11 cellular contexts compared by ENCODE assay signal in the genomic region with DNA sequence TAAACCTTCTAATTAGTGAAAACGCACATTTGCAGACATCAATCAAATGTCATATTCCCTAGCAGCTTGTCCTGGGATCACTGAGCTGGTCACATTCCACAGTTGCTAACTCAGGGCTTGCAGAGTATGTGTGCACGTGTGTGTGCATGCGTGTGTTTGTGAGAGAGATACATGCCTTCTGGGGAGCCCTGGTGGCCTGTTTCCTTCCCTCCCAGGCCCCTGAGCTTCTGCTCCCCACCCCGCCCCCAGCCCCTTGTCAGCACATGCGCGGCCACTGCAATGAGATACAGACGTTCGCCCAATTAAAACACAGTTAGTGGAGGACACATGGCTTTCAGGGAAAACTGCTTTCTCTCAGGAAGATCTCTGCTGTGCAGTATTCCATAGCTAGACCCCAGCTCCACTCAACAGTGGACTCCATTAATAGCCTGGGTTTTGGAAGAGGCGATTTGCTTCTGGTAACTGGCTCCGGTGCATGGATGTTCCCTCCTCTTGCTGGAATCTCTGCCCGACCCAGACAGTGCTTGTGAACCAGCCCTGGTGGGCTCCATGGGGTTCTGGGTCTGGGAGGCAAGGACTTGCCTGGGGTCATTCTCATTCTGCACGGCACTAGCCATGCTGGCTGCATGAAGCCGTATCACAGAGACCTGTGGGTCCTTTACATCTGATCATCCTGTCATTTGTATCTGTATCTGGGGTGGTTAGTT. TPM values are rescaled to one million over a fixed set of nuclear protein-coding genes. Genes with fewer than 3 reads are reported as not detected.
A peak's percentile ranks its signal among the peaks of the same experiment; 100 is the strongest.
DNase-seq lines count a peak whose midpoint lies in the region; ATAC-seq and TF ChIP-seq lines count a peak whose summit lies in the region.
"Had no signal": no experiment of that assay in that cellular context is flagged by ENCODE, and none has a peak within 500 bp of the region (broad histone marks: within the 10 kb centered on the region; RNA-seq: fewer than 3 reads in every experiment).

No MANE protein-coding gene starts in this region.

- WGBS in esophagus muscularis mucosa = 55% methylated on average over 13 of the region's 13 CpGs
- 46 to 56% methylated on average over 13 of the region's 13 CpGs for WGBS in aorta, 2 donors

- no peaks in the 10 kb centered on the region for H3K9me3 ChIP-seq in A673 (ENCODE audit: low read depth, low read length, poor library complexity, severe bottlenecking)
- no peaks in the 10 kb centered on the region for H3K9me3 ChIP-seq in Loucy (ENCODE audit: insufficient read depth, low read depth, low read length)
- H3K9me3 ChIP-seq in esophagus muscularis mucosa = no peaks in the 10 kb centered on the region
- H3K9me3 ChIP-seq in aorta (ENCODE audit: control insufficient read depth, low read length) = no peaks in the 10 kb centered on the region

- H3K27ac ChIP-seq in A673 (ENCODE audit: low read depth, low read length, poor library complexity, severe bottlenecking) = peak overlapping the region; percentile 15
- H3K27ac ChIP-seq in esophagus muscularis mucosa (replicated peaks in 1 of 4) = peak overlapping the region in 3 of 4 donors; percentile 54 to 74 (median 67)
- no peak overlapping the region for H3K27ac ChIP-seq in aorta (ENCODE audit: low read depth in 1 of 2, low read length in 2 of 2)

- CTCF ChIA-PET in A673 (lab: Charles Lee) = interaction anchor here (0.6 kb wide), 1 partner anchor 78 kb away, joined by 4 read pairs; no protein-coding TSS in a partner anchor

- no peaks in the 10 kb centered on the region for H4K20me1 ChIP-seq in Loucy (ENCODE audit: insufficient read depth, low read length, poor library complexity, severe bottlenecking)

- peaks cover 38 to 67% (median 58%) of the 10 kb centered on the region in 4 donors for H3K4me1 Mint-ChIP-seq in naive thymus-derived CD8-positive, alpha-beta T cell
- H3K4me1 Mint-ChIP-seq in CD14-positive monocyte = peaks cover 31% of the 10 kb centered on the region

- DNase-seq in A673 (ENCODE audit: low spot score) (no peak), esophagus muscularis mucosa (ENCODE audit: extremely low spot score) (no peak), NCI-H345 (lab: John Stamatoyannopoulos, UW) (no peak), CD14-positive monocyte (ENCODE audit: low spot score) (no peak), aorta (no peak)
- DNase-seq in naive thymus-derived CD8-positive, alpha-beta T cell = no peak
- DNase-seq: AML-193, NCI-H1092 treated with DMSO at 0.1 percent for 48 hours, SW 1271 had no signal

- peaks cover 35% of the 10 kb centered on the region for H3K4me1 ChIP-seq in A673 (ENCODE audit: insufficient read depth, low read length, poor library complexity, severe bottlenecking)
- peaks cover 75% of the 10 kb centered on the region for H3K4me1 ChIP-seq in Loucy (ENCODE audit: insufficient read depth, low read length, poor library complexity, severe bottlenecking)
- peaks cover 80 to 94% (median 85%) of the 10 kb centered on the region in 4 donors for H3K4me1 ChIP-seq in esophagus muscularis mucosa
- H3K4me1 ChIP-seq in aorta (ENCODE audit: control insufficient read depth in 1 of 2, insufficient read depth in 2 of 2, low read length in 2 of 2) = peaks cover 6% of the 10 kb centered on the region in 2 donors

- TF ChIP-seq EP300 in esophagus muscularis mucosa (IDR thresholded peaks at IDR 0.05) = no peak

- H3K36me3 Mint-ChIP-seq in naive thymus-derived CD8-positive, alpha-beta T cell = no peaks in the 10 kb centered on the region
- no peaks in the 10 kb centered on the region for H3K36me3 Mint-ChIP-seq in CD14-positive monocyte

- no peak for ATAC-seq in naive thymus-derived CD8-positive, alpha-beta T cell
- ATAC-seq in HG03175 (IDR thresholded peaks at IDR 0.05; ENCODE audit: unreplicated experiment) = no peak
- no peak for ATAC-seq in aorta (ENCODE audit: low FRiP score)

- H3K4me2 ChIP-seq in Loucy (ENCODE audit: low read depth, low read length, poor library complexity, severe bottlenecking) = peak overlapping the region; percentile 93

- H3K9me2 ChIP-seq in Loucy (replicated peaks; ENCODE audit: low read depth, low read length) = no peaks in the 10 kb centered on the region

- H3K27me3 Mint-ChIP-seq in naive thymus-derived CD8-positive, alpha-beta T cell = no peaks in the 10 kb centered on the region
- H3K27me3 Mint-ChIP-seq in CD14-positive monocyte (ENCODE audit: low read depth in 3 of 3) = peaks cover 3 to 17% (median 14%) of the 10 kb centered on the region in 3 donors

- TF ChIP-seq CTCF in A673 (conservative IDR thresholded peaks at IDR 0.05; ENCODE audit: low read depth, low read length) (no peak), Loucy (conservative IDR thresholded peaks at IDR 0.05; ENCODE audit: low read length) (no peak), esophagus muscularis mucosa (IDR thresholded peaks at IDR 0.05) (no peak), CD14-positive monocyte (IDR thresholded peaks at IDR 0.05) (no peak)

- no peak for TF ChIP-seq POLR2A in esophagus muscularis mucosa (IDR thresholded peaks at IDR 0.05; ENCODE audit: low read depth)

- peaks cover 95% of the 10 kb centered on the region for H3K79me2 ChIP-seq in Loucy (ENCODE audit: insufficient read depth, low read length)

- intact Hi-C loops in A673 (cut with micrococcal nuclease; ENCODE audit: unreplicated experiment) (no loop called here), esophagus muscularis mucosa (cut with DNase I) (no loop called here), CD14-positive monocyte (cut with micrococcal nuclease) (no loop called here), aorta (cut with DNase I) (no loop called here)

- peak overlapping the region in 4 of 10 donors; percentile 15 to 89 (median 36) for H3K27ac Mint-ChIP-seq in naive thymus-derived CD8-positive, alpha-beta T cell
- no peak overlapping the region for H3K27ac Mint-ChIP-seq in CD14-positive monocyte

- peaks cover 7% of the 10 kb centered on the region for H3F3A ChIP-seq in Loucy (ENCODE audit: low read depth)

- no peak overlapping the region for H2AFZ ChIP-seq in Loucy (ENCODE audit: low read length)

- no peaks in the 10 kb centered on the region for H3K9me3 Mint-ChIP-seq in naive thymus-derived CD8-positive, alpha-beta T cell
- peaks cover 0 to 3% (median 0%) of the 10 kb centered on the region in 7 donors for H3K9me3 Mint-ChIP-seq in CD14-positive monocyte

- POLR2A ChIA-PET in A673 (lab: Charles Lee; ENCODE audit: low non-redundant PET) = no interaction called here
- POLR2A ChIA-PET in naive thymus-derived CD8-positive, alpha-beta T cell (lab: Charles Lee) = interaction anchor here (0.7 kb wide), 1 partner anchor 181 kb away, joined by 3 read pairs; no protein-coding TSS in a partner anchor

- peak overlapping the region in 9 of 10 donors; percentile 4 to 87 (median 69) for H3K4me3 Mint-ChIP-seq in naive thymus-derived CD8-positive, alpha-beta T cell
- no peak overlapping the region for H3K4me3 Mint-ChIP-seq in CD14-positive monocyte

- H3K9ac ChIP-seq in Loucy (ENCODE audit: low read depth, low read length, poor library complexity, severe bottlenecking) = peak overlapping the region; percentile 83

- BruUV-seq in A673 (replicated peaks; lab: Mats Ljungman, UMichigan) = no TSS peak

- H3K4me3 ChIP-seq in A673 (ENCODE audit: low read depth, low read length, poor library complexity, severe bottlenecking) (no peak overlapping the region), Loucy (ENCODE audit: low read length, poor library complexity, severe bottlenecking) (peak overlapping the region; percentile 65), esophagus muscularis mucosa (peak overlapping the region in 1 of 4 donors; percentile 2), aorta (ENCODE audit: low read length in 2 of 2) (no peak overlapping the region)

- no peaks in the 10 kb centered on the region for H3K36me3 ChIP-seq in A673 (ENCODE audit: insufficient read depth, low read length, poor library complexity, severe bottlenecking)
- no peaks in the 10 kb centered on the region for H3K36me3 ChIP-seq in Loucy (ENCODE audit: insufficient read depth, low read length)
- no peaks in the 10 kb centered on the region for H3K36me3 ChIP-seq in esophagus muscularis mucosa
- no peaks in the 10 kb centered on the region for H3K36me3 ChIP-seq in aorta (ENCODE audit: control insufficient read depth in 1 of 2, insufficient read depth in 2 of 2, low read length in 1 of 2)

- H3K27me3 ChIP-seq in A673 (replicated peaks; ENCODE audit: insufficient read depth, low read depth, low read length, poor library complexity) (no peaks in the 10 kb centered on the region), Loucy (ENCODE audit: insufficient read depth, low read length, poor library complexity, severe bottlenecking) (no peaks in the 10 kb centered on the region), esophagus muscularis mucosa (no peaks in the 10 kb centered on the region), aorta (ENCODE audit: control insufficient read depth in 1 of 2, insufficient read depth in 2 of 2, low read length in 1 of 2) (no peaks in the 10 kb centered on the region)

RNA-seq across cellular contexts. Expression of gene LRP5, which starts 17.8 kb away (rescaled TPM):
- 67.0 and 76.3 TPM in 2 replicates for total RNA-seq in A673 (2021)
- 10 to 100 TPM; 34.0 to 78.4 (median 56.2) TPM for total RNA-seq in esophagus muscularis mucosa
- total RNA-seq in naive thymus-derived CD8-positive, alpha-beta T cell = 1 to 10 TPM; 3.0 to 3.6 TPM
- polyA plus RNA-seq in naive thymus-derived CD8-positive, alpha-beta T cell = 1 to 10 TPM in 2 of 3 donors, under 1 TPM in 1; 0.19 to 1.4 (median 1.4) TPM
- polyA plus RNA-seq in CD14-positive monocyte = under 1 TPM in 1 of 2 donors, not detected in 1; 0.23 TPM
- 100 to 1,000 TPM in 1 of 2 donors, 10 to 100 TPM in 1; 85.9 to 103 TPM for total RNA-seq in aorta
- 10 to 100 TPM; 23.9 to 53.2 TPM for polyA plus RNA-seq in aorta

RNA-seq across cellular contexts. Expression of gene C11orf24, which starts 58.4 kb away (rescaled TPM):
- 48.1 and 52.3 TPM in 2 replicates for total RNA-seq in A673 (2021)
- total RNA-seq in esophagus muscularis mucosa = 10 to 100 TPM; 27.0 to 41.5 (median 31.5) TPM
- 10 to 100 TPM; 17.9 to 19.4 TPM for total RNA-seq in naive thymus-derived CD8-positive, alpha-beta T cell
- 10 to 100 TPM in 1 of 3 donors, 1 to 10 TPM in 2; 6.1 to 10.4 (median 6.6) TPM for polyA plus RNA-seq in naive thymus-derived CD8-positive, alpha-beta T cell
- polyA plus RNA-seq in CD14-positive monocyte = 10 to 100 TPM in 1 of 2 donors, 1 to 10 TPM in 1; 9.5 to 12.6 TPM
- 10 to 100 TPM; 48.9 to 65.5 TPM for total RNA-seq in aorta
- 10 to 100 TPM; 37.7 to 39.1 TPM for polyA plus RNA-seq in aorta

Comparison
In these comparisons a context has a peak if more than half of its experiments do, and no peak if none do; other contexts are left out.
1. H3K27ac ChIP-seq: peak in A673 (single experiment) and esophagus muscularis mucosa (3 of 4); none in aorta (0 of 2).
2. H3K4me3 Mint-ChIP-seq: peak in naive thymus-derived CD8-positive, alpha-beta T cell (9 of 10); none in CD14-positive monocyte (0 of 2).
3. RNA of gene LRP5, which starts 17.8 kb away (total RNA-seq): 85.9 to 103 TPM in aorta, 67.0 to 76.3 TPM in A673 and 34.0 to 78.4 TPM in esophagus muscularis mucosa; 3.0 to 3.6 TPM in naive thymus-derived CD8-positive, alpha-beta T cell; every median in the first group is over 4 times any median in the second.